ENCODE assay signal across 8 cellular contexts in the genomic region with DNA sequence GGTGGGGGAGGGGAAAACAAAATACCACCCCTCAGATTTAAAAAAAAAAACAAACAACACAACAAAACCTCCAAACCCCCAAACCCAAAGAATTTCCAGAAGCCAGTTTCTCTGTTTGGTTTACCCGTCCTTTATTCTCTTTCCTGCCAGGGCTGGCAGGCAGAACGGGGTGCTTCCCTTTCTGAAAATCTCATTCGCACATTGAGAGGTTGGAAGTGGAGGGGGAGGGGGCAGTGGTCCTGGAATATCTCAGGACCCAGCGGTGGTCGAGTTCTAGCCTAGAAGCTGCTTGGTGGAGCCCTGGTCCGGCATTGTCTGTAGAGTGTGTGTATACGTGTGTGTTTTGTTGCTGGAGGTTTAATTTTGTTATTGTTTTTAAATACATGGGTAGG. TPM values are rescaled to one million over a fixed set of nuclear protein-coding genes. Genes with fewer than 3 reads are reported as not detected.
DNase-seq lines count a peak whose midpoint lies in the region; ATAC-seq, FAIRE-seq and TF ChIP-seq lines count a peak whose summit lies in the region.

No MANE protein-coding gene starts in this region.

- H3K36me3 ChIP-seq in NT2/D1 (ENCODE audit: insufficient read depth, insufficient read length, low read length) (peaks cover 25% of the 10 kb centered on the region), neuronal stem cell (replicated peaks in 1 of 2; ENCODE audit: control insufficient read depth in 2 of 2, insufficient read depth in 2 of 2, low read length in 2 of 2) (no peaks in the 10 kb centered on the region)

- H3K27me3 ChIP-seq in NT2/D1 (ENCODE audit: insufficient read depth, insufficient read length) = peaks cover 16% of the 10 kb centered on the region
- H3K27me3 ChIP-seq in neuronal stem cell (ENCODE audit: control insufficient read depth in 3 of 3, insufficient read depth in 3 of 3, low read depth in 1 of 3, low read length in 3 of 3) = peaks cover 0 to 25% (median 3%) of the 10 kb centered on the region in 3 experiments

- no peak for TF ChIP-seq CTCF in D721Med (IDR thresholded peaks at IDR 0.05; ENCODE audit: insufficient read depth, missing control alignments)

- no peak for FAIRE-seq in D721Med (lab: Jason Lieb, UNC)

- H2BK12ac ChIP-seq in neuronal stem cell (ENCODE audit: low read length) = no peak overlapping the region

- H3K9me3 ChIP-seq in NT2/D1 (ENCODE audit: insufficient read depth, low read length) (no peaks in the 10 kb centered on the region), neuronal stem cell (replicated peaks in 1 of 2; ENCODE audit: control insufficient read depth in 2 of 2, insufficient read depth in 1 of 2, low read depth in 1 of 2, low read length in 2 of 2) (peaks cover 0 to 2% of the 10 kb centered on the region in 2 donors)

- no peak overlapping the region for H2BK5ac ChIP-seq in neuronal stem cell (ENCODE audit: low read length)

- peaks cover 34% of the 10 kb centered on the region for H3K36me3 Mint-ChIP-seq in effector memory CD8-positive, alpha-beta T cell (ENCODE audit: insufficient read depth)

- H3K9ac ChIP-seq in NT2/D1 (ENCODE audit: insufficient read length, low read depth) = peak overlapping the region; percentile 92
- no peak overlapping the region for H3K9ac ChIP-seq in neuronal stem cell (ENCODE audit: low read depth, low read length, poor library complexity)

- H3K4me3 Mint-ChIP-seq in effector memory CD8-positive, alpha-beta T cell = peak overlapping the region; percentile 95 to 98

- H2AK5ac ChIP-seq in neuronal stem cell (ENCODE audit: low read depth, low read length) = peak overlapping the region; percentile 76

- H3K4me1 ChIP-seq in NT2/D1 (ENCODE audit: insufficient read depth, insufficient read length) (peaks cover 23% of the 10 kb centered on the region), neuronal stem cell (ENCODE audit: control insufficient read depth in 2 of 2, insufficient read depth in 1 of 2, low read depth in 1 of 2, low read length in 2 of 2) (peaks cover 11 to 27% of the 10 kb centered on the region in 2 donors)

- no peak overlapping the region for H3K23ac ChIP-seq in neuronal stem cell (ENCODE audit: low read depth, low read length, poor library complexity)

- no peaks in the 10 kb centered on the region for H3K27me3 Mint-ChIP-seq in effector memory CD8-positive, alpha-beta T cell

- DNase-seq in NCI-H1092 treated with DMSO at 0.1 percent for 48 hours (lab: John Stamatoyannopoulos, UW) = peak; percentile 59
- no peak for DNase-seq in NCI-H1092 (lab: John Stamatoyannopoulos, UW)
- no peak for DNase-seq in NT2/D1 (ENCODE audit: low read depth, low spot score)
- no peak for DNase-seq in effector memory CD8-positive, alpha-beta T cell
- DNase-seq in neuronal stem cell (ENCODE audit: low spot score) = no peak
- DNase-seq in D721Med (ENCODE audit: insufficient read length, low spot score) = no peak
- DNase-seq in occipital lobe (lab: John Stamatoyannopoulos, UW) = no peak

- H3K27ac Mint-ChIP-seq in effector memory CD8-positive, alpha-beta T cell = peak overlapping the region; percentile 95 to 97

- H3K9me3 Mint-ChIP-seq in effector memory CD8-positive, alpha-beta T cell = no peaks in the 10 kb centered on the region

- no peak overlapping the region for H3K4ac ChIP-seq in neuronal stem cell (ENCODE audit: low read length)

- no peak overlapping the region for H3K14ac ChIP-seq in neuronal stem cell (ENCODE audit: low read length)

- peak overlapping the region; percentile 79 for H2AFZ ChIP-seq in neuronal stem cell (ENCODE audit: low read length)

- H3K18ac ChIP-seq in neuronal stem cell (ENCODE audit: low read length) = no peak overlapping the region

- no CpG with 5 or more reads among the region's 7 CpGs for WGBS in neuronal stem cell (ENCODE audit: extremely low coverage in 2 of 2, insufficient read length in 2 of 2, insufficient replicate concordance in 1 of 2), 2 donors

- no peak overlapping the region for H3K27ac ChIP-seq in neuronal stem cell (replicated peaks; ENCODE audit: low read length)

- H3K4me3 ChIP-seq in NT2/D1 (ENCODE audit: insufficient read length, low read depth) (peak overlapping the region; percentile 94), neuronal stem cell (ENCODE audit: low read length in 2 of 2) (peak overlapping the region; percentile 88 to 91)

- peaks cover 51 to 59% of the 10 kb centered on the region in 2 donors for H3K4me1 Mint-ChIP-seq in effector memory CD8-positive, alpha-beta T cell (ENCODE audit: low read depth in 2 of 2)

- ATAC-seq in effector memory CD8-positive, alpha-beta T cell (replicated peaks) = no peak
- no peak for ATAC-seq in activated CD4-positive, CD25-positive, alpha-beta regulatory T cell treated with anti-CD3 and anti-CD28 coated beads, Interleukin-2, amount 50 U/mL, for 24 hours

- H4K91ac ChIP-seq in neuronal stem cell (ENCODE audit: low read depth, low read length, poor library complexity) = no peak overlapping the region

- peaks cover 16% of the 10 kb centered on the region for H3K79me1 ChIP-seq in neuronal stem cell (ENCODE audit: low read depth, low read length)

- no peak overlapping the region for H2BK15ac ChIP-seq in neuronal stem cell (ENCODE audit: low read length)

- peak overlapping the region; percentile 85 for H3K4me2 ChIP-seq in neuronal stem cell (ENCODE audit: insufficient read depth, low read length, poor library complexity, severe bottlenecking)

- no peak overlapping the region for H2BK120ac ChIP-seq in neuronal stem cell (ENCODE audit: low read depth, low read length)

- no peak overlapping the region for H4K8ac ChIP-seq in neuronal stem cell (ENCODE audit: low read depth, low read length)

RNA-seq across cellular contexts. Expression of gene CMIP, which starts 1.3 kb away (rescaled TPM):
- polyA plus RNA-seq in neuronal stem cell (2013, experiment 1 of 2) = 29.4 TPM
- 31.2 TPM for polyA plus RNA-seq in neuronal stem cell (2013, experiment 2 of 2)
- total RNA-seq in occipital lobe = 22.9 TPM
